8 cellular contexts compared by ENCODE assay signal in genomic region chr2:87603418-87604279, GRCh38.
DNase-seq lines count a peak whose midpoint lies in the region; ATAC-seq, FAIRE-seq and TF ChIP-seq lines count a peak whose summit lies in the region.
"Not testable (repeated sequence)": the region's sequence is repeated elsewhere in the genome, so short reads cannot be mapped to it uniquely, and the experiment has no call there.

No MANE protein-coding gene starts in this region.

- not testable (repeated sequence) for H3K27me3 ChIP-seq in endothelial cell of umbilical vein (ENCODE audit: control insufficient read depth in 2 of 2, insufficient read depth in 2 of 2, low read length in 2 of 2); hepatocyte; thoracic aorta (replicated peaks; ENCODE audit: insufficient read depth)

- 39% methylated on average over 5 of the region's 10 CpGs for WGBS in hepatocyte (ENCODE audit: low lambda C conversion rate, missing lambda C conversion rate)

- H3K9ac ChIP-seq in endothelial cell of umbilical vein (replicated peaks; ENCODE audit: extremely low read depth, insufficient read depth, low read length) = not testable (repeated sequence)

- H3K4me3 ChIP-seq in endothelial cell of umbilical vein (replicated peaks in 1 of 3; ENCODE audit: insufficient read depth in 1 of 3, low read depth in 1 of 3, low read length in 3 of 3); hepatocyte; thoracic aorta: not testable (repeated sequence)

- H3K27ac Mint-ChIP-seq in neural crest cell (ENCODE audit: unreplicated experiment) = not testable (repeated sequence)

- TF ChIP-seq POLR2A in endothelial cell of umbilical vein (IDR thresholded peaks at IDR 0.05; ENCODE audit: low read depth, low read length) = not testable (repeated sequence)

- not testable (repeated sequence) for H3K9me3 Mint-ChIP-seq in neural crest cell

- ATAC-seq in thoracic aorta (ENCODE audit: insufficient number of reproducible peaks, low FRiP score, low read depth) = peak; percentile 12

- intact Hi-C loops in endothelial cell of umbilical vein (cut with micrococcal nuclease) = not testable (repeated sequence)

- not testable (repeated sequence) for H3K4me2 ChIP-seq in endothelial cell of umbilical vein (ENCODE audit: insufficient read depth, low read length); hepatocyte

- H3K9me2 ChIP-seq in hepatocyte (replicated peaks; ENCODE audit: insufficient read depth) = not testable (repeated sequence)

- not testable (repeated sequence) for H3K4me3 Mint-ChIP-seq in neural crest cell

- CTCF ChIA-PET in endothelial cell of umbilical vein (lab: Charles Lee) = not testable (repeated sequence)

- not testable (repeated sequence) for H3K9me1 ChIP-seq in endothelial cell of umbilical vein (replicated peaks; ENCODE audit: control insufficient read depth, extremely low read depth, insufficient read depth, low read length)

- not testable (repeated sequence) for H4K20me1 ChIP-seq in endothelial cell of umbilical vein (replicated peaks; ENCODE audit: control insufficient read depth, extremely low read depth, insufficient read depth, low read length); hepatocyte (ENCODE audit: insufficient read depth, poor library complexity, severe bottlenecking)

- H3K27ac ChIP-seq in endothelial cell of umbilical vein (ENCODE audit: insufficient read depth, low read depth, low read length) (peak overlapping the region; percentile 18), hepatocyte (peak overlapping the region; percentile 82), thoracic aorta (peak overlapping the region; percentile 47 to 55)

- not testable (repeated sequence) for H3K27me3 Mint-ChIP-seq in neural crest cell (ENCODE audit: low read depth)

- DNase-seq in Daoy (ENCODE audit: low read depth) (peak; percentile 2), M059J (ENCODE audit: low read depth) (peak; percentile 22), amniotic epithelial cell (ENCODE audit: low read depth) (peak; percentile 18), endothelial cell of umbilical vein (ENCODE audit: low read depth, low spot score) (peak; percentile 58), foreskin melanocyte (peak; percentile 6), hepatocyte (ENCODE audit: low spot score) (peak; percentile 3), neural crest cell (ENCODE audit: low read depth, low spot score) (peak; percentile 4)
- DNase-seq in thoracic aorta (ENCODE audit: low spot score) = not testable (repeated sequence)

- not testable (repeated sequence) for H2AFZ ChIP-seq in endothelial cell of umbilical vein (ENCODE audit: low read depth, low read length); hepatocyte

- BruUV-seq in endothelial cell of umbilical vein (replicated peaks; lab: Mats Ljungman, UMichigan) = not testable (repeated sequence)

- H3K9me3 ChIP-seq in endothelial cell of umbilical vein (replicated peaks; ENCODE audit: control insufficient read depth, insufficient read depth, low read length); hepatocyte (ENCODE audit: low read depth); thoracic aorta: not testable (repeated sequence)

- POLR2A ChIA-PET in endothelial cell of umbilical vein (lab: Charles Lee) = not testable (repeated sequence)

- dilution Hi-C loops in endothelial cell of umbilical vein (cut with MboI; ENCODE audit: extremely low pct_ligation_motif_present, low sequenced_read_pairs) = not testable (repeated sequence)

- not testable (repeated sequence) for H3K36me3 ChIP-seq in endothelial cell of umbilical vein (ENCODE audit: control insufficient read depth in 2 of 2, extremely low read depth in 1 of 2, insufficient read depth in 2 of 2, low read length in 2 of 2); hepatocyte (replicated peaks; ENCODE audit: insufficient read depth, low read depth); thoracic aorta

- not testable (repeated sequence) for TF ChIP-seq CTCF in endothelial cell of umbilical vein (IDR thresholded peaks at IDR 0.05; ENCODE audit: extremely low read depth in 1 of 2, insufficient read depth in 1 of 2, low read depth in 1 of 2, low read length in 2 of 2); hepatocyte (IDR thresholded peaks at IDR 0.05; ENCODE audit: poor library complexity); neural crest cell (conservative IDR thresholded peaks at IDR 0.05); thoracic aorta (IDR thresholded peaks at IDR 0.05)

- not testable (repeated sequence) for H3K4me1 ChIP-seq in endothelial cell of umbilical vein (ENCODE audit: control insufficient read depth, extremely low read depth, insufficient read depth, low read length); hepatocyte (ENCODE audit: insufficient read depth); thoracic aorta (ENCODE audit: control insufficient read depth in 1 of 2, low read depth in 2 of 2)

- not testable (repeated sequence) for H3K79me2 ChIP-seq in endothelial cell of umbilical vein (ENCODE audit: control insufficient read depth, insufficient read depth, low read length); hepatocyte

- H3K4me1 Mint-ChIP-seq in neural crest cell = not testable (repeated sequence)

- peak; percentile 37 for FAIRE-seq in endothelial cell of umbilical vein (lab: Jason Lieb, UNC)

- not testable (repeated sequence) for H3K36me3 Mint-ChIP-seq in neural crest cell (ENCODE audit: low read depth)

Comparison
In these comparisons a context has a peak if more than half of its experiments do, and no peak if none do; other contexts are left out.
1. H3K27ac ChIP-seq: peak in every context shown above with its lines; median percentile 82 in hepatocyte; 51 in thoracic aorta; 18 in endothelial cell of umbilical vein.